In the genomic region with DNA sequence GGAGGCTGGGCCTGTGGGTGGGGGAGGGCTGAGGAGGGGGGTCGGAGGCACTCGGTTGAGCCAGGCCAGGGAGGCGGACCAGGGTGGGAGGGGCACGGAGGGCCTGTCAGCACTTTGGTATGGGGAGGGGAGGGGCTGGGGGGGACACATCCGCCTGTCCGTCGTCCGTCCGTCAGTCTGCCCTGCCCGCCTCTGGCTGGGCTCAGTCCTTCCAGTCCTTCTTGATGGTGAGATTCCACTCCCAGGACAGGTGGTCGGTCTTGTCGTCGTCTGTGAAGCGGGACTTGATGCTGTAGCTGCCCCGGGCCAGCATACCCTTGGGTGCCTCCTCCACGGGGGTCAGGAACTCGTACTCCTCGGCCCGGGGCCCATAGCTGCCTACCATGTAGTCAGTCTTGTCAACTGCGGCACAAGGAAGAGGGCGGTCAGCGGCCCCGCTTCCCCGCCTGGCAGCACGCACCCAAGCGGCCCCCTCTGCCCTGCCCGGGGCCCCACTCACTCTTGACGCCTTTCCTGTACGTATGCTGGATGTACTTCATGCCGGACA, we compare ENCODE assay signal across 6 cellular contexts. TPM values are rescaled to one million over a fixed set of nuclear protein-coding genes. Genes with fewer than 3 reads are reported as not detected.
DNase-seq lines count a peak whose midpoint lies in the region; ATAC-seq and TF ChIP-seq lines count a peak whose summit lies in the region.

No MANE protein-coding gene starts in this region.

- ATAC-seq in naive B cell (ENCODE audit: low read depth in 2 of 2) (no peak), HG02759 (IDR thresholded peaks at IDR 0.05; ENCODE audit: unreplicated experiment) (no peak)

- no peaks in the 10 kb centered on the region for H3K9me3 ChIP-seq in adrenal gland (replicated peaks in 1 of 3)

- DNase-seq in DMS53 (lab: John Stamatoyannopoulos, UW) (peak; percentile 78), DMS53 treated with DMSO at 0.1 percent for 48 hours (lab: John Stamatoyannopoulos, UW; ENCODE audit: unreplicated experiment) (no peak), adrenal gland (peak in 6 of 7 donors; percentile 59 to 75 (median 66)), naive B cell (no peak), GM20000 (ENCODE audit: low spot score) (no peak)

- intact Hi-C loops in adrenal gland (cut with DNase I), result no loop called here

- H3K27me3 Mint-ChIP-seq in naive B cell, result no peaks in the 10 kb centered on the region

- H3K4me3 Mint-ChIP-seq in naive B cell, result peak overlapping the region in 5 of 8 donors; percentile 15 to 91 (median 39)

- TF ChIP-seq CTCF in adrenal gland (IDR thresholded peaks at IDR 0.05) (no peak), GM20000 (IDR thresholded peaks at IDR 0.05; ENCODE audit: extremely low read depth, missing control alignments) (no peak)

- 58 to 67% (median 64%) methylated on average over 12 to 30 of the region's 30 CpGs for WGBS in adrenal gland, 4 donors

- H3K4me1 Mint-ChIP-seq in naive B cell, result peaks cover 17 to 40% (median 21%) of the 10 kb centered on the region in 3 donors

- TF ChIP-seq POLR2A in adrenal gland (IDR thresholded peaks at IDR 0.05), result no peak

- peak overlapping the region in 4 of 5 donors; percentile 86 to 100 (median 96) for H3K27ac ChIP-seq in adrenal gland

- H3K36me3 Mint-ChIP-seq in naive B cell, result no peaks in the 10 kb centered on the region

- peaks cover 25 to 46% of the 10 kb centered on the region in 2 donors for H3K4me1 ChIP-seq in adrenal gland (replicated peaks in 1 of 2)

- H3K4me3 ChIP-seq in adrenal gland, result no peak overlapping the region

- H3K36me3 ChIP-seq in adrenal gland (replicated peaks in 1 of 2), result peaks cover 0 to 25% of the 10 kb centered on the region in 2 donors

- no peaks in the 10 kb centered on the region for H3K27me3 ChIP-seq in adrenal gland

- H3K9me3 Mint-ChIP-seq in naive B cell, result no peaks in the 10 kb centered on the region

- peak overlapping the region in 5 of 6 donors; percentile 16 to 96 (median 89) for H3K27ac Mint-ChIP-seq in naive B cell

RNA-seq across cellular contexts. Expression of gene ARHGDIA, which starts 2.4 kb away (rescaled TPM):
- 100 to 1,000 TPM; 134 to 491 (median 236) TPM for total RNA-seq in adrenal gland
- polyA plus RNA-seq in adrenal gland (100 to 1,000 TPM; 180 to 324 (median 250) TPM), naive B cell (ENCODE audit: low read depth in 6 of 6) (100 to 1,000 TPM in 1 of 6 donors, 10 to 100 TPM in 5; 42.9 to 116 (median 78.3) TPM)

RNA-seq across cellular contexts. Expression of gene P4HB, which starts 8.4 kb away (rescaled TPM):
- total RNA-seq in adrenal gland, result 1,000 to 10,000 TPM in 5 of 8 donors, 100 to 1,000 TPM in 3; 583 to 2,018 (median 1,149) TPM
- 1,000 to 10,000 TPM in 1 of 3 donors, 100 to 1,000 TPM in 2; 546 to 2,717 (median 747) TPM for polyA plus RNA-seq in adrenal gland
- polyA plus RNA-seq in naive B cell (ENCODE audit: low read depth in 6 of 6), result 100 to 1,000 TPM; 139 to 192 (median 158) TPM

RNA-seq across cellular contexts. Expression of gene ALYREF, which starts 22.6 kb away (rescaled TPM):
- total RNA-seq in adrenal gland, result 10 to 100 TPM; 15.2 to 69.3 (median 45.0) TPM
- polyA plus RNA-seq in adrenal gland (10 to 100 TPM; 13.0 to 28.2 (median 15.2) TPM), naive B cell (ENCODE audit: low read depth in 6 of 6) (10 to 100 TPM; 25.5 to 53.9 (median 41.7) TPM)

RNA-seq across cellular contexts. Expression of gene ANAPC11, which starts 22.8 kb away (rescaled TPM):
- total RNA-seq in adrenal gland, result 100 to 1,000 TPM; 102 to 226 (median 147) TPM
- polyA plus RNA-seq in adrenal gland, result 100 to 1,000 TPM in 2 of 3 donors, 10 to 100 TPM in 1; 21.2 to 242 (median 112) TPM
- 100 to 1,000 TPM; 208 to 260 (median 218) TPM for polyA plus RNA-seq in naive B cell (ENCODE audit: low read depth in 6 of 6)

RNA-seq across cellular contexts. Expression of gene NPB, which starts 33.3 kb away (rescaled TPM):
- 1 to 10 TPM in 1 of 8 donors, under 1 TPM in 3, not detected in 4; 0.18 to 2.5 (median 0.35) TPM for total RNA-seq in adrenal gland
- polyA plus RNA-seq in adrenal gland (under 1 TPM; 0.07 to 0.57 (median 0.24) TPM), naive B cell (ENCODE audit: low read depth in 6 of 6) (under 1 TPM in 1 of 6 donors, not detected in 5; 0.24 TPM)

Comparison
In these comparisons a context has a peak if more than half of its experiments do, and no peak if none do; other contexts are left out.
1. DNase-seq: peak in DMS53 (single experiment) and adrenal gland (6 of 7); none in DMS53 treated with DMSO at 0.1 percent for 48 hours (single experiment), naive B cell (single experiment) and GM20000 (single experiment).